Comparison of ENCODE assay signal across 8 cellular contexts in genomic region chr19:17579523-17580244, GRCh38. TPM values are rescaled to one million over a fixed set of nuclear protein-coding genes. Genes with fewer than 3 reads are reported as not detected.
DNase-seq lines count a peak whose midpoint lies in the region; ATAC-seq lines count a peak whose summit lies in the region.

No MANE protein-coding gene starts in this region.

- no peak overlapping the region for H3K27ac Mint-ChIP-seq in activated CD8-positive, alpha-beta T cell treated with anti-CD3 and anti-CD28 coated beads, Interleukin-2, amount 10 ng/mL, durations not matched to agents 7 days and 5 days
- H3K27ac Mint-ChIP-seq in stimulated activated naive CD8-positive, alpha-beta T cell treated with anti-CD3 and anti-CD28 coated beads, Interleukin-15, amount 100 ng/mL, for 72 hours = peak overlapping the region; percentile 43 to 61

- DNase-seq in activated T-cell treated with anti-CD3 and anti-CD28 coated beads, Interleukin-2, amount 50 U/mL, for 4 hours = no peak
- DNase-seq in activated T-cell treated with anti-CD3 and anti-CD28 coated beads for 4 hours = no peak
- DNase-seq in NCI-H1048 (lab: John Stamatoyannopoulos, UW) = peak; percentile 31
- no peak for DNase-seq in activated CD8-positive, alpha-beta T cell treated with anti-CD3 and anti-CD28 coated beads, Interleukin-2, amount 10 ng/mL, durations not matched to agents 7 days and 5 days
- peak; percentile 75 for DNase-seq in hepatic stellate cell (ENCODE audit: low spot score)
- DNase-seq in stimulated activated naive CD8-positive, alpha-beta T cell treated with anti-CD3 and anti-CD28 coated beads, Interleukin-15, amount 100 ng/mL, for 72 hours = no peak

- ATAC-seq in activated T-cell treated with anti-CD3 and anti-CD28 coated beads, Interleukin-2, amount 50 U/mL, for 4 hours = peak; percentile 72 to 73
- peak; percentile 49 for ATAC-seq in activated CD8-positive, alpha-beta T cell treated with anti-CD3 and anti-CD28 coated beads, Interleukin-2, amount 10 ng/mL, durations not matched to agents 7 days and 5 days
- peak; percentile 43 for ATAC-seq in stimulated activated naive CD8-positive, alpha-beta T cell treated with anti-CD3 and anti-CD28 coated beads, Interleukin-15, amount 100 ng/mL, for 72 hours
- ATAC-seq in HG03342 (IDR thresholded peaks at IDR 0.05; ENCODE audit: unreplicated experiment) (no peak), HG03039 (IDR thresholded peaks at IDR 0.05; ENCODE audit: unreplicated experiment) (no peak)

- no peak overlapping the region for H3K4me3 Mint-ChIP-seq in activated T-cell treated with anti-CD3 and anti-CD28 coated beads, Interleukin-2, amount 50 U/mL, for 4 hours
- H3K4me3 Mint-ChIP-seq in activated CD8-positive, alpha-beta T cell treated with anti-CD3 and anti-CD28 coated beads, Interleukin-2, amount 10 ng/mL, durations not matched to agents 7 days and 5 days = no peak overlapping the region
- no peak overlapping the region for H3K4me3 Mint-ChIP-seq in stimulated activated naive CD8-positive, alpha-beta T cell treated with anti-CD3 and anti-CD28 coated beads, Interleukin-15, amount 100 ng/mL, for 72 hours

- peaks cover 28% of the 10 kb centered on the region for H3K36me3 Mint-ChIP-seq in activated T-cell treated with anti-CD3 and anti-CD28 coated beads, Interleukin-2, amount 50 U/mL, for 4 hours (ENCODE audit: insufficient read depth)
- H3K36me3 Mint-ChIP-seq in activated CD8-positive, alpha-beta T cell treated with anti-CD3 and anti-CD28 coated beads, Interleukin-2, amount 10 ng/mL, durations not matched to agents 7 days and 5 days (ENCODE audit: low read depth) = peaks cover 58% of the 10 kb centered on the region

- H3K4me1 Mint-ChIP-seq in activated T-cell treated with anti-CD3 and anti-CD28 coated beads, Interleukin-2, amount 50 U/mL, for 4 hours (ENCODE audit: low read depth) = no peaks in the 10 kb centered on the region
- H3K4me1 Mint-ChIP-seq in activated CD8-positive, alpha-beta T cell treated with anti-CD3 and anti-CD28 coated beads, Interleukin-2, amount 10 ng/mL, durations not matched to agents 7 days and 5 days (ENCODE audit: low read depth) = peaks cover 5% of the 10 kb centered on the region
- peaks cover 8% of the 10 kb centered on the region for H3K4me1 Mint-ChIP-seq in stimulated activated naive CD8-positive, alpha-beta T cell treated with anti-CD3 and anti-CD28 coated beads, Interleukin-15, amount 100 ng/mL, for 72 hours

- CTCF ChIA-PET in activated CD8-positive, alpha-beta T cell treated with anti-CD3 and anti-CD28 coated beads, Interleukin-2, amount 10 ng/mL, durations not matched to agents 7 days and 5 days (lab: Charles Lee) = no interaction called here

- no peaks in the 10 kb centered on the region for H3K27me3 Mint-ChIP-seq in activated T-cell treated with anti-CD3 and anti-CD28 coated beads, Interleukin-2, amount 50 U/mL, for 4 hours (ENCODE audit: low read depth)
- no peaks in the 10 kb centered on the region for H3K27me3 Mint-ChIP-seq in activated CD8-positive, alpha-beta T cell treated with anti-CD3 and anti-CD28 coated beads, Interleukin-2, amount 10 ng/mL, durations not matched to agents 7 days and 5 days (ENCODE audit: low read depth)
- H3K27me3 Mint-ChIP-seq in stimulated activated naive CD8-positive, alpha-beta T cell treated with anti-CD3 and anti-CD28 coated beads, Interleukin-15, amount 100 ng/mL, for 72 hours = no peaks in the 10 kb centered on the region

- POLR2A ChIA-PET in activated CD8-positive, alpha-beta T cell treated with anti-CD3 and anti-CD28 coated beads, Interleukin-2, amount 10 ng/mL, durations not matched to agents 7 days and 5 days (lab: Charles Lee) = no interaction called here

- H3K9me3 Mint-ChIP-seq in activated T-cell treated with anti-CD3 and anti-CD28 coated beads, Interleukin-2, amount 50 U/mL, for 4 hours = no peaks in the 10 kb centered on the region
- H3K9me3 Mint-ChIP-seq in activated CD8-positive, alpha-beta T cell treated with anti-CD3 and anti-CD28 coated beads, Interleukin-2, amount 10 ng/mL, durations not matched to agents 7 days and 5 days (ENCODE audit: insufficient read depth) = no peaks in the 10 kb centered on the region
- no peaks in the 10 kb centered on the region for H3K9me3 Mint-ChIP-seq in stimulated activated naive CD8-positive, alpha-beta T cell treated with anti-CD3 and anti-CD28 coated beads, Interleukin-15, amount 100 ng/mL, for 72 hours

RNA-seq across cellular contexts. Expression of gene COLGALT1, which starts 24.2 kb away (rescaled TPM):
- total RNA-seq in activated T-cell treated with anti-CD3 and anti-CD28 coated beads, Interleukin-2, amount 50 U/mL, for 4 hours = 100 to 1,000 TPM; 121 to 148 (median 139) TPM
- total RNA-seq in activated CD8-positive, alpha-beta T cell treated with anti-CD3 and anti-CD28 coated beads, Interleukin-2, amount 10 ng/mL, durations not matched to agents 7 days and 5 days = 10 to 100 TPM; 74.6 to 75.0 TPM

Comparison
In these comparisons a context has a peak if more than half of its experiments do, and no peak if none do; other contexts are left out.
1. ATAC-seq: peak in activated T-cell treated with anti-CD3 and anti-CD28 coated beads, Interleukin-2, amount 50 U/mL, for 4 hours (2 of 2), activated CD8-positive, alpha-beta T cell treated with anti-CD3 and anti-CD28 coated beads, Interleukin-2, amount 10 ng/mL, durations not matched to agents 7 days and 5 days (single experiment) and stimulated activated naive CD8-positive, alpha-beta T cell treated with anti-CD3 and anti-CD28 coated beads, Interleukin-15, amount 100 ng/mL, for 72 hours (single experiment); none in HG03342 (single experiment) and HG03039 (single experiment).
2. DNase-seq: peak in NCI-H1048 (single experiment) and hepatic stellate cell (single experiment); none in activated T-cell treated with anti-CD3 and anti-CD28 coated beads, Interleukin-2, amount 50 U/mL, for 4 hours (single experiment), activated T-cell treated with anti-CD3 and anti-CD28 coated beads for 4 hours (single experiment), activated CD8-positive, alpha-beta T cell treated with anti-CD3 and anti-CD28 coated beads, Interleukin-2, amount 10 ng/mL, durations not matched to agents 7 days and 5 days (single experiment) and stimulated activated naive CD8-positive, alpha-beta T cell treated with anti-CD3 and anti-CD28 coated beads, Interleukin-15, amount 100 ng/mL, for 72 hours (0 of 2).